In the genomic region with DNA sequence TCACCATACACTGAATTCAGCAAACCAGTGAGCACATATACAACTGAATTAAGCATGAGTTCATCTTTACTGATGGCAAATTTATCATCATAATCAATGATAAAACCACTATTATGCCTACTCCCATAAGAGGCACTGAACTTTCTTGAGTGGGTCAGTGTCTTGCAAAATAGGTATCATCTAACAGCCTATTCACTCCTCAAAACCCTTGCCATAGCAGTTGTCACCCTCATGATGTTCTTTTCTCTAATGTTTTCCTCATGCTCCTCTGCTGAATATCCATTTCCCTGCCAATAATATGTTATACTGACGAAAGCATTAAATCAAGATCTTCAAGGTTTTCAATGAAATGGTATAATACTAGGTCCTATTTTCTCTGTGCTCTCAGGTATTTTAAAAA, we compare ENCODE assay signal across 16 cellular contexts. TPM values are rescaled to one million over a fixed set of nuclear protein-coding genes. Genes with fewer than 3 reads are reported as not detected.
DNase-seq lines count a peak whose midpoint lies in the region; ATAC-seq and TF ChIP-seq lines count a peak whose summit lies in the region.
"Had no signal": no experiment of that assay in that cellular context is flagged by ENCODE, and none has a peak within 500 bp of the region (broad histone marks: within the 10 kb centered on the region; RNA-seq: fewer than 3 reads in every experiment).

No MANE protein-coding gene starts in this region.

- intact Hi-C loops in activated CD8-positive, alpha-beta T cell treated with anti-CD3 and anti-CD28 coated beads for 36 hours (cut with micrococcal nuclease): no loop called here

- H3K27me3 Mint-ChIP-seq in activated CD8-positive, alpha-beta T cell treated with anti-CD3 and anti-CD28 coated beads for 36 hours: no peaks in the 10 kb centered on the region
- H3K27me3 Mint-ChIP-seq in activated CD8-positive, alpha-beta T cell treated with anti-CD3 and anti-CD28 coated beads, Interleukin-2, amount 10 ng/mL, durations not matched to agents 7 days and 5 days (ENCODE audit: low read depth): no peaks in the 10 kb centered on the region

- H3K27me3 ChIP-seq in skeletal muscle satellite cell (ENCODE audit: control insufficient read depth, insufficient read depth, low read length): no peaks in the 10 kb centered on the region
- H3K27me3 ChIP-seq: gastroesophageal sphincter, neutrophil, tibial artery had no signal

- peaks cover 32% of the 10 kb centered on the region for H3K4me1 ChIP-seq in skeletal muscle satellite cell (ENCODE audit: control insufficient read depth, insufficient read depth, low read length)

- peaks cover 67% of the 10 kb centered on the region for H3K4me1 Mint-ChIP-seq in activated CD8-positive, alpha-beta T cell treated with anti-CD3 and anti-CD28 coated beads for 36 hours (ENCODE audit: low read depth)
- H3K4me1 Mint-ChIP-seq in activated CD8-positive, alpha-beta T cell treated with anti-CD3 and anti-CD28 coated beads, Interleukin-2, amount 10 ng/mL, durations not matched to agents 7 days and 5 days (ENCODE audit: low read depth): peaks cover 61% of the 10 kb centered on the region

- no peak for ATAC-seq in activated CD8-positive, alpha-beta T cell treated with anti-CD3 and anti-CD28 coated beads for 36 hours
- ATAC-seq in activated CD8-positive, alpha-beta T cell treated with anti-CD3 and anti-CD28 coated beads, Interleukin-2, amount 10 ng/mL, durations not matched to agents 7 days and 5 days: no peak
- no peak for ATAC-seq in HG02623 (IDR thresholded peaks at IDR 0.05; ENCODE audit: unreplicated experiment)
- ATAC-seq: gastroesophageal sphincter had no signal

- POLR2A ChIA-PET in activated CD8-positive, alpha-beta T cell treated with anti-CD3 and anti-CD28 coated beads for 36 hours (lab: Charles Lee): interaction anchor here (1.0 kb wide), 1 partner anchor 37 kb away, joined by 4 read pairs; no protein-coding TSS in a partner anchor
- POLR2A ChIA-PET in activated CD8-positive, alpha-beta T cell treated with anti-CD3 and anti-CD28 coated beads, Interleukin-2, amount 10 ng/mL, durations not matched to agents 7 days and 5 days (lab: Charles Lee): no interaction called here

- peak overlapping the region; percentile 84 for H3K27ac Mint-ChIP-seq in activated CD8-positive, alpha-beta T cell treated with anti-CD3 and anti-CD28 coated beads for 36 hours
- no peak overlapping the region for H3K27ac Mint-ChIP-seq in activated CD8-positive, alpha-beta T cell treated with anti-CD3 and anti-CD28 coated beads, Interleukin-2, amount 10 ng/mL, durations not matched to agents 7 days and 5 days

- peaks cover 51% of the 10 kb centered on the region for H3K36me3 Mint-ChIP-seq in activated CD8-positive, alpha-beta T cell treated with anti-CD3 and anti-CD28 coated beads for 36 hours (ENCODE audit: low read depth)
- H3K36me3 Mint-ChIP-seq in activated CD8-positive, alpha-beta T cell treated with anti-CD3 and anti-CD28 coated beads, Interleukin-2, amount 10 ng/mL, durations not matched to agents 7 days and 5 days (ENCODE audit: low read depth): peaks cover 49% of the 10 kb centered on the region

- H3K4me3 Mint-ChIP-seq in activated CD8-positive, alpha-beta T cell treated with anti-CD3 and anti-CD28 coated beads for 36 hours: peak overlapping the region; percentile 27
- no peak overlapping the region for H3K4me3 Mint-ChIP-seq in activated CD8-positive, alpha-beta T cell treated with anti-CD3 and anti-CD28 coated beads, Interleukin-2, amount 10 ng/mL, durations not matched to agents 7 days and 5 days

- CTCF ChIA-PET in activated CD8-positive, alpha-beta T cell treated with anti-CD3 and anti-CD28 coated beads for 36 hours (lab: Charles Lee): interaction anchor here (1.3 kb wide), 1 partner anchor 58 kb away, joined by 5 read pairs; no protein-coding TSS in a partner anchor
- CTCF ChIA-PET in activated CD8-positive, alpha-beta T cell treated with anti-CD3 and anti-CD28 coated beads, Interleukin-2, amount 10 ng/mL, durations not matched to agents 7 days and 5 days (lab: Charles Lee): interaction anchor here (1.3 to 9.2 kb wide), 2 partner anchors 26 to 58 kb away, joined by 5 to 57 read pairs; a partner anchor contains a TSS

- no peak for DNase-seq in activated CD8-positive, alpha-beta T cell treated with anti-CD3 and anti-CD28 coated beads for 36 hours
- no peak for DNase-seq in activated CD8-positive, alpha-beta T cell treated with anti-CD3 and anti-CD28 coated beads, Interleukin-2, amount 10 ng/mL, durations not matched to agents 7 days and 5 days
- no peak for DNase-seq in NB4 (ENCODE audit: low read depth)
- DNase-seq in fibroblast of gingiva (ENCODE audit: low read depth): peak; percentile 68
- no peak for DNase-seq in stimulated activated CD4-positive, alpha-beta T cell treated with anti-CD3 and anti-CD28 coated beads, Interleukin-1b, Interleukin-23, amount 100 ng/mL, for 48 hours
- no peak for DNase-seq in NCI-H82 treated with DMSO at 0.1 percent for 48 hours (lab: John Stamatoyannopoulos, UW; ENCODE audit: unreplicated experiment)
- DNase-seq: effector CD4-positive, alpha-beta T cell; Karpas-422; NCI-H2029 treated with DMSO at 0.1 percent for 48 hours; SHP77; tibial artery had no signal

- H3K4me3 ChIP-seq in NB4 (ENCODE audit: low read depth, low read length) (peak overlapping the region; percentile 25), skeletal muscle satellite cell (ENCODE audit: low read length) (no peak overlapping the region)
- H3K4me3 ChIP-seq: gastroesophageal sphincter, skin epidermis, tibial artery had no signal

- no peaks in the 10 kb centered on the region for H3K9me3 ChIP-seq in skeletal muscle satellite cell (replicated peaks; ENCODE audit: low read length)
- H3K9me3 ChIP-seq: gastroesophageal sphincter, neutrophil, tibial artery had no signal

- H3K4me2 ChIP-seq in skeletal muscle satellite cell (ENCODE audit: low read length): peak overlapping the region; percentile 36

- TF ChIP-seq POLR2A in NB4 (IDR thresholded peaks at IDR 0.05; ENCODE audit: extremely low read depth, insufficient read length): no peak

- H3K9ac ChIP-seq in skeletal muscle satellite cell (ENCODE audit: low read depth, low read length): no peak overlapping the region

- peaks cover 17% of the 10 kb centered on the region for H3K36me3 ChIP-seq in skeletal muscle satellite cell (ENCODE audit: insufficient read depth, low read length)

- TF ChIP-seq CTCF in activated CD8-positive, alpha-beta T cell treated with anti-CD3 and anti-CD28 coated beads for 36 hours (IDR thresholded peaks at IDR 0.05): no peak
- TF ChIP-seq CTCF in NB4 (IDR thresholded peaks at IDR 0.05; ENCODE audit: low read depth, low read length): no peak

- H3K9me3 Mint-ChIP-seq in activated CD8-positive, alpha-beta T cell treated with anti-CD3 and anti-CD28 coated beads for 36 hours: no peaks in the 10 kb centered on the region
- no peaks in the 10 kb centered on the region for H3K9me3 Mint-ChIP-seq in activated CD8-positive, alpha-beta T cell treated with anti-CD3 and anti-CD28 coated beads, Interleukin-2, amount 10 ng/mL, durations not matched to agents 7 days and 5 days (ENCODE audit: insufficient read depth)

RNA-seq across cellular contexts. Expression of a gene that starts 5.6 kb away (rescaled TPM):
- total RNA-seq in activated CD8-positive, alpha-beta T cell treated with anti-CD3 and anti-CD28 coated beads for 36 hours: 10 to 100 TPM; 89.2 to 91.8 TPM
- total RNA-seq in activated CD8-positive, alpha-beta T cell treated with anti-CD3 and anti-CD28 coated beads, Interleukin-2, amount 10 ng/mL, durations not matched to agents 7 days and 5 days: 10 to 100 TPM; 86.6 to 97.0 TPM
- 25.3 and 36.0 TPM in 2 replicates for total RNA-seq in skeletal muscle satellite cell (2012; rRNA removed)

RNA-seq across cellular contexts. Expression of a gene that starts 26.8 kb away (rescaled TPM):
- total RNA-seq in activated CD8-positive, alpha-beta T cell treated with anti-CD3 and anti-CD28 coated beads for 36 hours: under 1 TPM; 0.11 to 0.20 TPM
- under 1 TPM; 0.08 to 0.16 TPM for total RNA-seq in activated CD8-positive, alpha-beta T cell treated with anti-CD3 and anti-CD28 coated beads, Interleukin-2, amount 10 ng/mL, durations not matched to agents 7 days and 5 days
- total RNA-seq in skeletal muscle satellite cell (2012; rRNA removed): 4.6 and 6.1 TPM in 2 replicates
